ENCODE assay signal across 1 cellular context in the genomic region with DNA sequence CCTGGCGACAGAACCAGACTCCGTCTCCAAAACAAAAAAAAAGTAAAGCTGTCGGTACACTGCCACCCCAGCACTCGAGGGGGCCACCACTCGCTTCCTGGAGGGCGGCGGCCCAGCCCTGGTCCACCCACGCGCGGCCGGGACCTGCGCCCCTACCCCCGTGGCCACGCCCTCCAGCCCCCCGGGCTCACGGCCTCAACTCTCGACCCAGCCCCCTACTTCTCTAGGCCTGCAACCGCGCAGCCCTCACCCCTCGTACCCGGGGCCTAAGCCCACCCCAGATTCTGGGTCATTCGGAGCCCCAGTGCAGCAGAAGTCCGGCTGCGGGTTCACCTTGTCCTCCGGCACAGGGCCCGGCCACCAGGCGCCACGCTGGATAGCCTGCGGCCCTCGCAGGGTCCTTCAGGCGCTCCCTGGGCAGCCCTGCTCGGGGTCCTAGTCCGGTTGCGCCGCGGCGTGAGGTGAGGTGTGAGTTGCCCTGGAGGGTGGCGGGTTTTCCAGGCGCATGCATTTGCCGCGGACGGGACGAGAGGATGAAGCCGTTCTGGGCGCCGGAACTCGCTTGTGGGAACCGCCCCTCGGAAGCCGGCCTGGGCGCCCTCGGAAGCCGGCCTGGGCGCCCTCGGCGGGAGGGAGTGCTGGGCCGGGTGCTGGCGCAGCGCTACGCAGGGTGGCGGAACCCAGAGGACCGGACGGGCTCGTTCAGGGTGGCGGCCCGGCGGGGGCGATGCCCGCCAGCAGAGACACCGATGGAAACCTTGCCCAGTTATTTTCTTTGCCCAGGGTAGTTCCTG.
TF ChIP-seq lines count a peak whose summit lies in the region.

TSS of gene NME6 (minus strand) at position 348 of the 794 bp plus-strand sequence.

TF ChIP-seq in K562, 482 proteins besides CTCF, POLR2A, EP300 and RAD21 (continued from another document and continues in another):
- TF ChIP-seq MGA (IDR thresholded peaks at IDR 0.05) (peak; percentile 99), TAF1 (IDR thresholded peaks at IDR 0.05; ENCODE audit: control insufficient read depth, extremely low read depth, insufficient read depth, low read length, severe bottlenecking) (peak; percentile 75), ZNF384 (IDR thresholded peaks at IDR 0.05; ENCODE audit: low read depth, low read length) (peak; percentile 50; the same call in 1 of the 2 replicates), ZNF408 (CRISPR knock-in tag; IDR thresholded peaks at IDR 0.05; ENCODE audit: low read depth) (no peak), ELK1 (CRISPR knock-in tag; IDR thresholded peaks at IDR 0.05) (no peak), C11orf30 (IDR thresholded peaks at IDR 0.05; ENCODE audit: low read depth) (peak; percentile 77), ZNF407 (IDR thresholded peaks at IDR 0.05; ENCODE audit: low read depth) (no peak), RNF219 (CRISPR knock-in tag; IDR thresholded peaks at IDR 0.05) (no peak), POLR2AphosphoS5 (IDR thresholded peaks at IDR 0.05; ENCODE audit: control insufficient read depth, insufficient read depth, low read depth, low read length) (peak; percentile 74)
- TF ChIP-seq, protein P1, sequence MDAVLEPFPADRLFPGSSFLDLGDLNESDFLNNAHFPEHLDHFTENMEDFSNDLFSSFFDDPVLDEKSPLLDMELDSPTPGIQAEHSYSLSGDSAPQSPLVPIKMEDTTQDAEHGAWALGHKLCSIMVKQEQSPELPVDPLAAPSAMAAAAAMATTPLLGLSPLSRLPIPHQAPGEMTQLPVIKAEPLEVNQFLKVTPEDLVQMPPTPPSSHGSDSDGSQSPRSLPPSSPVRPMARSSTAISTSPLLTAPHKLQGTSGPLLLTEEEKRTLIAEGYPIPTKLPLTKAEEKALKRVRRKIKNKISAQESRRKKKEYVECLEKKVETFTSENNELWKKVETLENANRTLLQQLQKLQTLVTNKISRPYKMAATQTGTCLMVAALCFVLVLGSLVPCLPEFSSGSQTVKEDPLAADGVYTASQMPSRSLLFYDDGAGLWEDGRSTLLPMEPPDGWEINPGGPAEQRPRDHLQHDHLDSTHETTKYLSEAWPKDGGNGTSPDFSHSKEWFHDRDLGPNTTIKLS (IDR thresholded peaks at IDR 0.05; ENCODE audit: borderline replicate concordance, low read depth): peak; percentile 88; the same call in 1 of the 2 replicates
- TF ChIP-seq, protein P2, sequence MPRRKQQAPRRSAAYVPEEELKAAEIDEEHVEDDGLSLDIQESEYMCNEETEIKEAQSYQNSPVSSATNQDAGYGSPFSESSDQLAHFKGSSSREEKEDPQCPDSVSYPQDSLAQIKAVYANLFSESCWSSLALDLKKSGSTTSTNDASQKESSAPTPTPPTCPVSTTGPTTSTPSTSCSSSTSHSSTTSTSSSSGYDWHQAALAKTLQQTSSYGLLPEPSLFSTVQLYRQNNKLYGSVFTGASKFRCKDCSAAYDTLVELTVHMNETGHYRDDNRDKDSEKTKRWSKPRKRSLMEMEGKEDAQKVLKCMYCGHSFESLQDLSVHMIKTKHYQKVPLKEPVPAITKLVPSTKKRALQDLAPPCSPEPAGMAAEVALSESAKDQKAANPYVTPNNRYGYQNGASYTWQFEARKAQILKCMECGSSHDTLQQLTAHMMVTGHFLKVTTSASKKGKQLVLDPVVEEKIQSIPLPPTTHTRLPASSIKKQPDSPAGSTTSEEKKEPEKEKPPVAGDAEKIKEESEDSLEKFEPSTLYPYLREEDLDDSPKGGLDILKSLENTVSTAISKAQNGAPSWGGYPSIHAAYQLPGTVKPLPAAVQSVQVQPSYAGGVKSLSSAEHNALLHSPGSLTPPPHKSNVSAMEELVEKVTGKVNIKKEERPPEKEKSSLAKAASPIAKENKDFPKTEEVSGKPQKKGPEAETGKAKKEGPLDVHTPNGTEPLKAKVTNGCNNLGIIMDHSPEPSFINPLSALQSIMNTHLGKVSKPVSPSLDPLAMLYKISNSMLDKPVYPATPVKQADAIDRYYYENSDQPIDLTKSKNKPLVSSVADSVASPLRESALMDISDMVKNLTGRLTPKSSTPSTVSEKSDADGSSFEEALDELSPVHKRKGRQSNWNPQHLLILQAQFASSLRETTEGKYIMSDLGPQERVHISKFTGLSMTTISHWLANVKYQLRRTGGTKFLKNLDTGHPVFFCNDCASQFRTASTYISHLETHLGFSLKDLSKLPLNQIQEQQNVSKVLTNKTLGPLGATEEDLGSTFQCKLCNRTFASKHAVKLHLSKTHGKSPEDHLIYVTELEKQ (CRISPR knock-in tag; IDR thresholded peaks at IDR 0.05): no peak
